Comparison of ENCODE assay signal across 13 cellular contexts in genomic region chr14:64725360-64725815, GRCh38. TPM values are rescaled to one million over a fixed set of nuclear protein-coding genes. Genes with fewer than 3 reads are reported as not detected.
DNase-seq lines count a peak whose midpoint lies in the region; ATAC-seq and TF ChIP-seq lines count a peak whose summit lies in the region.
"Had no signal": no experiment of that assay in that cellular context is flagged by ENCODE, and none has a peak within 500 bp of the region (broad histone marks: within the 10 kb centered on the region; RNA-seq: fewer than 3 reads in every experiment).

No MANE protein-coding gene starts in this region.

- H3K4me2 ChIP-seq in MM.1S (ENCODE audit: low read depth, low read length) = no peak overlapping the region

- WGBS in esophagus squamous epithelium, 2 donors = 63% methylated on average over 2 of the region's 2 CpGs; no CpG with 5 or more reads in 1 of the 2 donors

- H3K27ac ChIP-seq in esophagus squamous epithelium = peak overlapping the region; percentile 77 to 94 (median 87)
- H3K27ac ChIP-seq in MM.1S (ENCODE audit: low read length) = no peak overlapping the region

- H3K79me2 ChIP-seq in MM.1S (ENCODE audit: low read length) = no peaks in the 10 kb centered on the region

- H3K4me3 ChIP-seq in esophagus squamous epithelium (no peak overlapping the region), MM.1S (ENCODE audit: low read length) (no peak overlapping the region)
- H3K4me3 ChIP-seq: psoas muscle had no signal

- intact Hi-C loops in esophagus squamous epithelium (cut with DNase I) (no loop called here), sciatic nerve (cut with DNase I) (no loop called here)

- no peaks in the 10 kb centered on the region for H4K20me1 ChIP-seq in MM.1S (ENCODE audit: insufficient read depth, low read length)

- no peaks in the 10 kb centered on the region for H3K27me3 ChIP-seq in esophagus squamous epithelium
- H3K27me3 ChIP-seq in MM.1S (replicated peaks; ENCODE audit: insufficient read depth, low read length) = no peaks in the 10 kb centered on the region

- H3K36me3 ChIP-seq in esophagus squamous epithelium (peaks cover 18 to 33% (median 24%) of the 10 kb centered on the region in 3 donors), MM.1S (replicated peaks; ENCODE audit: insufficient read depth, low read length) (no peaks in the 10 kb centered on the region)

- no peak overlapping the region for H2AFZ ChIP-seq in MM.1S (ENCODE audit: low read length)

- no peaks in the 10 kb centered on the region for H3K9me2 ChIP-seq in MM.1S (replicated peaks; ENCODE audit: insufficient read depth, low read length)

- H3F3A ChIP-seq in MM.1S (ENCODE audit: insufficient read depth, low read length) = no peaks in the 10 kb centered on the region

- peak; percentile 91 for DNase-seq in DMS79 treated with DMSO at 0.1 percent for 48 hours (lab: John Stamatoyannopoulos, UW)
- DNase-seq in NCI-H69 (lab: John Stamatoyannopoulos, UW) = peak; percentile 96
- DNase-seq in esophagus squamous epithelium (lab: John Stamatoyannopoulos, UW) = no peak
- DNase-seq in sciatic nerve (ENCODE audit: low spot score) = peak; percentile 32
- no peak for DNase-seq in MM.1S
- DNase-seq in AG08395 (ENCODE audit: low spot score) = no peak
- DNase-seq: activated T-cell treated with anti-CD3 and anti-CD28 coated beads, Interleukin-2, amount 50 U/mL, for 72 hours; HCEC 1CT; NCI-H774; T1000 had no signal

- no peak overlapping the region for H3K9ac ChIP-seq in MM.1S (ENCODE audit: low read length)

- ATAC-seq in sciatic nerve = no peak
- no peak for ATAC-seq in HG03159 (IDR thresholded peaks at IDR 0.05; ENCODE audit: unreplicated experiment)
- no peak for ATAC-seq in HG02973 (IDR thresholded peaks at IDR 0.05; ENCODE audit: unreplicated experiment)
- ATAC-seq: activated T-cell treated with anti-CD3 and anti-CD28 coated beads, Interleukin-2, amount 50 U/mL, for 72 hours; psoas muscle had no signal

- TF ChIP-seq CTCF in esophagus squamous epithelium (IDR thresholded peaks at IDR 0.05) = no peak
- TF ChIP-seq CTCF in MM.1S (IDR thresholded peaks at IDR 0.05; ENCODE audit: low read length) = no peak

- no peak for TF ChIP-seq POLR2A in esophagus squamous epithelium (IDR thresholded peaks at IDR 0.05)

- H3K4me1 ChIP-seq in esophagus squamous epithelium (peaks cover 55 to 90% (median 70%) of the 10 kb centered on the region in 3 donors), MM.1S (ENCODE audit: low read length) (0 out of 2 replicates have a peak, but pooled peaks cover 3% of the 10 kb centered on the region)

- no peaks in the 10 kb centered on the region for H3K9me3 ChIP-seq in esophagus squamous epithelium
- no peaks in the 10 kb centered on the region for H3K9me3 ChIP-seq in MM.1S (replicated peaks; ENCODE audit: insufficient read depth, low read length)
- H3K9me3 ChIP-seq: psoas muscle had no signal

RNA-seq across cellular contexts. Expression of gene PLEKHG3, which starts 21.2 kb away (rescaled TPM):
- total RNA-seq in esophagus squamous epithelium (10 to 100 TPM; 44.6 to 87.8 (median 60.8) TPM), sciatic nerve (101 TPM)

Comparison
In these comparisons a context has a peak if more than half of its experiments do, and no peak if none do; other contexts are left out.
1. DNase-seq: peak in DMS79 treated with DMSO at 0.1 percent for 48 hours (single experiment), NCI-H69 (single experiment) and sciatic nerve (single experiment); none in esophagus squamous epithelium (single experiment), MM.1S (single experiment) and AG08395 (single experiment).